In genomic region chr16:13909872-13910303, GRCh38 we compare ENCODE assay signal across 12 cellular contexts. TPM values are rescaled to one million over a fixed set of nuclear protein-coding genes. Genes with fewer than 3 reads are reported as not detected.
DNase-seq lines count a peak whose midpoint lies in the region; TF ChIP-seq lines count a peak whose summit lies in the region.
"Had no signal": no experiment of that assay in that cellular context is flagged by ENCODE, and none has a peak within 500 bp of the region (broad histone marks: within the 10 kb centered on the region; RNA-seq: fewer than 3 reads in every experiment).

No MANE protein-coding gene starts in this region.

- no peak overlapping the region for H3K4me2 ChIP-seq in fibroblast of lung (ENCODE audit: extremely low read depth, insufficient read depth, low read length)

- no peak overlapping the region for H3K27ac Mint-ChIP-seq in activated naive CD8-positive, alpha-beta T cell treated with anti-CD3 and anti-CD28 coated beads for 36 hours
- H3K27ac Mint-ChIP-seq: T-helper 17 cell had no signal

- no peaks in the 10 kb centered on the region for H3K36me3 ChIP-seq in fibroblast of lung (ENCODE audit: control insufficient read depth, insufficient read depth, low read length)
- H3K36me3 ChIP-seq: spleen, uterus had no signal

- H2AFZ ChIP-seq in fibroblast of lung (ENCODE audit: low read length), result no peak overlapping the region

- no peaks in the 10 kb centered on the region for H3K4me1 Mint-ChIP-seq in activated naive CD8-positive, alpha-beta T cell treated with anti-CD3 and anti-CD28 coated beads for 36 hours
- H3K4me1 Mint-ChIP-seq: T-helper 17 cell had no signal

- H3K27me3 Mint-ChIP-seq in activated naive CD8-positive, alpha-beta T cell treated with anti-CD3 and anti-CD28 coated beads for 36 hours, result peaks cover 32% of the 10 kb centered on the region

- H3K36me3 Mint-ChIP-seq in activated naive CD8-positive, alpha-beta T cell treated with anti-CD3 and anti-CD28 coated beads for 36 hours, result no peaks in the 10 kb centered on the region

- TF ChIP-seq CTCF in AG04449 (IDR thresholded peaks at IDR 0.05; ENCODE audit: insufficient read depth, low read length, missing control alignments) (no peak), fibroblast of lung (conservative IDR thresholded peaks at IDR 0.05 in 1 of 2, IDR thresholded peaks at IDR 0.05 in 1 of 2; ENCODE audit: low read depth in 1 of 2, low read length in 2 of 2) (peak in 1 of 2 donors; percentile 16)

- no peak overlapping the region for H3K9ac ChIP-seq in fibroblast of lung (ENCODE audit: insufficient read depth, low read length)

- H3K27me3 ChIP-seq in fibroblast of lung (ENCODE audit: control insufficient read depth, insufficient read depth, low read length), result no peaks in the 10 kb centered on the region
- H3K27me3 ChIP-seq: uterus had no signal

- H3K27ac ChIP-seq in fibroblast of lung (ENCODE audit: insufficient read depth, low read length), result no peak overlapping the region
- H3K27ac ChIP-seq: C4-2B, spleen, uterus had no signal

- H3K4me3 ChIP-seq in AG04449 (ENCODE audit: low read depth, low read length) (no peak overlapping the region), fibroblast of lung (replicated peaks in 1 of 4; ENCODE audit: control extremely low read depth in 1 of 4, insufficient read depth in 1 of 4, low read depth in 3 of 4, low read length in 4 of 4) (no peak overlapping the region)
- H3K4me3 ChIP-seq: spleen, uterus had no signal

- H3K4me1 ChIP-seq in fibroblast of lung (ENCODE audit: control insufficient read depth, extremely low read depth, insufficient read depth, low read length), result no peaks in the 10 kb centered on the region
- H3K4me1 ChIP-seq: spleen, uterus had no signal

- H3K79me2 ChIP-seq in fibroblast of lung (ENCODE audit: control insufficient read depth, insufficient read depth, low read length), result no peaks in the 10 kb centered on the region

- H3K9me3 ChIP-seq in fibroblast of lung (ENCODE audit: control insufficient read depth, insufficient read depth, low read depth, low read length), result no peaks in the 10 kb centered on the region
- H3K9me3 ChIP-seq: uterus had no signal

- H3K9me3 Mint-ChIP-seq in activated naive CD8-positive, alpha-beta T cell treated with anti-CD3 and anti-CD28 coated beads for 36 hours, result no peaks in the 10 kb centered on the region

- POLR2A ChIA-PET in AG04449 (lab: Yijun Ruan, JAX), result no interaction called here

- H4K20me1 ChIP-seq in fibroblast of lung (ENCODE audit: control insufficient read depth, extremely low read depth, insufficient read depth, low read length), result no peaks in the 10 kb centered on the region

- no peak overlapping the region for H3K4me3 Mint-ChIP-seq in activated naive CD8-positive, alpha-beta T cell treated with anti-CD3 and anti-CD28 coated beads for 36 hours
- H3K4me3 Mint-ChIP-seq: T-helper 17 cell had no signal

- CTCF ChIA-PET in AG04449 (lab: Yijun Ruan, JAX), result interaction anchor here (8.5 kb wide), 1 partner anchor 8 kb away, joined by 72 read pairs; the partner anchor contains the start of gene ERCC4

- DNase-seq in AG04449 (ENCODE audit: low read depth, low spot score) (peak; percentile 21), NCI-H69 (lab: John Stamatoyannopoulos, UW) (peak; percentile 11), fibroblast of lung (ENCODE audit: low read depth in 2 of 2) (peak; percentile 93 to 98), mucosa of gallbladder (ENCODE audit: low spot score) (peak; percentile 91), T-helper 9 cell (no peak), OCI-M2 (lab: John Stamatoyannopoulos, UW; ENCODE audit: unreplicated experiment) (no peak), NCI-H526 treated with DMSO at 0.1 percent for 48 hours (lab: John Stamatoyannopoulos, UW) (no peak)
- no peak for DNase-seq in activated naive CD8-positive, alpha-beta T cell treated with anti-CD3 and anti-CD28 coated beads for 36 hours
- DNase-seq: spleen, T-helper 17 cell had no signal

RNA-seq across cellular contexts. Expression of gene ERCC4, which starts 10.1 kb away (rescaled TPM):
- total RNA-seq in fibroblast of lung, result 9.5 and 10.6 TPM in 2 replicates
- polyA plus RNA-seq in fibroblast of lung, result 4.3 and 5.9 TPM in 2 replicates
- polyA plus RNA-seq in fibroblast of lung (2012), result 4.6 and 6.8 TPM in 2 replicates
- 2.1 and 13.2 TPM in 2 replicates for polyA minus RNA-seq in fibroblast of lung (ENCODE audit: low replicate concordance)
- 11.9 TPM for total RNA-seq in mucosa of gallbladder
- total RNA-seq in activated naive CD8-positive, alpha-beta T cell treated with anti-CD3 and anti-CD28 coated beads for 36 hours, result 10 to 100 TPM; 14.0 to 16.3 TPM

Comparison
In these comparisons a context has a peak if more than half of its experiments do, and no peak if none do; other contexts are left out.
1. DNase-seq: peak in AG04449 (single experiment), NCI-H69 (single experiment), fibroblast of lung (2 of 2) and mucosa of gallbladder (single experiment); none in T-helper 9 cell (single experiment), OCI-M2 (single experiment), activated naive CD8-positive, alpha-beta T cell treated with anti-CD3 and anti-CD28 coated beads for 36 hours (single experiment) and NCI-H526 treated with DMSO at 0.1 percent for 48 hours (single experiment).